In genomic region chr9:86614871-86615849, GRCh38 we compare ENCODE assay signal across 10 cellular contexts.
DNase-seq lines count a peak whose midpoint lies in the region; ATAC-seq and TF ChIP-seq lines count a peak whose summit lies in the region.
"Had no signal": no experiment of that assay in that cellular context is flagged by ENCODE, and none has a peak within 500 bp of the region (broad histone marks: within the 10 kb centered on the region; RNA-seq: fewer than 3 reads in every experiment).

No MANE protein-coding gene starts in this region.

- H3K27ac ChIP-seq in right atrium auricular region: no peak overlapping the region
- H3K27ac ChIP-seq in SJSA1: peak overlapping the region; percentile 50
- no peak overlapping the region for H3K27ac ChIP-seq in cardiac muscle cell
- H3K27ac ChIP-seq in transverse colon: no peak overlapping the region
- H3K27ac ChIP-seq: tibial nerve had no signal

- ATAC-seq in Right ventricle myocardium inferior (peak; percentile 23), HG03520 (IDR thresholded peaks at IDR 0.05; ENCODE audit: unreplicated experiment) (no peak)

- WGBS in transverse colon (ENCODE audit: low coverage in 1 of 2), 2 donors: 69% methylated on average over 4 to 6 of the region's 6 CpGs

- intact Hi-C loops in Right ventricle myocardium inferior (cut with DNase I): no loop called here
- intact Hi-C loops in transverse colon (cut with DNase I; ENCODE audit: low total_unique reads): no loop called here

- no peaks in the 10 kb centered on the region for H3K9me3 ChIP-seq in right atrium auricular region
- H3K9me3 ChIP-seq in SJSA1 (replicated peaks): no peaks in the 10 kb centered on the region
- H3K9me3 ChIP-seq in cardiac muscle cell (ENCODE audit: low read depth): no peaks in the 10 kb centered on the region
- H3K9me3 ChIP-seq in transverse colon: no peaks in the 10 kb centered on the region
- H3K9me3 ChIP-seq: tibial nerve had no signal

- H3K27me3 ChIP-seq in right atrium auricular region (no peaks in the 10 kb centered on the region), SJSA1 (replicated peaks) (no peaks in the 10 kb centered on the region), cardiac muscle cell (no peaks in the 10 kb centered on the region), transverse colon (no peaks in the 10 kb centered on the region)
- H3K27me3 ChIP-seq: tibial nerve had no signal

- DNase-seq in Right ventricle myocardium inferior (ENCODE audit: missing footprints) (no peak), right atrium auricular region (ENCODE audit: low spot score) (no peak), SJSA1 (ENCODE audit: low read depth in 1 of 2, low spot score in 2 of 2) (peak; percentile 41 to 53), cardiac muscle cell (ENCODE audit: low read depth in 1 of 2, low spot score in 1 of 2) (peak in 1 of 2 donors; percentile 72), transverse colon (no peak), NCI-H1694 (lab: John Stamatoyannopoulos, UW) (no peak), NCI-H2196 (lab: John Stamatoyannopoulos, UW; ENCODE audit: unreplicated experiment) (no peak)
- DNase-seq: activated B cell treated with CpG ODN at 0.5 μM for 24 hours had no signal

- TF ChIP-seq EP300 in transverse colon (IDR thresholded peaks at IDR 0.05; ENCODE audit: low read depth): no peak

- no peaks in the 10 kb centered on the region for H3K36me3 ChIP-seq in right atrium auricular region
- H3K36me3 ChIP-seq in SJSA1: no peaks in the 10 kb centered on the region
- no peaks in the 10 kb centered on the region for H3K36me3 ChIP-seq in cardiac muscle cell
- no peaks in the 10 kb centered on the region for H3K36me3 ChIP-seq in transverse colon
- H3K36me3 ChIP-seq: tibial nerve had no signal

- no peak for TF ChIP-seq POLR2A in transverse colon (IDR thresholded peaks at IDR 0.05)

- H3K4me1 ChIP-seq in right atrium auricular region: peaks cover 0 to 6% of the 10 kb centered on the region in 2 donors
- H3K4me1 ChIP-seq in SJSA1 (replicated peaks): peaks cover 13% of the 10 kb centered on the region
- H3K4me1 ChIP-seq in cardiac muscle cell (ENCODE audit: low read depth): peaks cover 2% of the 10 kb centered on the region
- peaks cover 0 to 7% (median 0%) of the 10 kb centered on the region in 4 donors for H3K4me1 ChIP-seq in transverse colon

- peak in 1 of 2 donors; percentile 59 for TF ChIP-seq CTCF in right atrium auricular region (IDR thresholded peaks at IDR 0.05)
- TF ChIP-seq CTCF in cardiac muscle cell (IDR thresholded peaks at IDR 0.05; ENCODE audit: low read depth, low read length): peak; percentile 49
- peak in 4 of 5 experiments; percentile 7 to 27 (median 18) for TF ChIP-seq CTCF in transverse colon (IDR thresholded peaks at IDR 0.05)

- no peak overlapping the region for H3K4me3 ChIP-seq in right atrium auricular region
- no peak overlapping the region for H3K4me3 ChIP-seq in SJSA1
- no peak overlapping the region for H3K4me3 ChIP-seq in cardiac muscle cell
- H3K4me3 ChIP-seq in transverse colon: no peak overlapping the region
- H3K4me3 ChIP-seq: tibial nerve had no signal

- in situ Hi-C loops in transverse colon (cut with MboI; ENCODE audit: low pct_ligation_motif_present in 1 of 4, low pct_unique_long_range_greater_than_20kb in 1 of 4, low sequenced_read_pairs in 3 of 4): no loop called here

Comparison
In these comparisons a context has a peak if more than half of its experiments do, and no peak if none do; other contexts are left out.
1. DNase-seq: peak in SJSA1 (2 of 2); none in Right ventricle myocardium inferior (single experiment), right atrium auricular region (single experiment), transverse colon (single experiment), NCI-H1694 (single experiment) and NCI-H2196 (single experiment).